25 cellular contexts compared by ENCODE assay signal in genomic region chrX:40366661-40367060, GRCh38.
DNase-seq lines count a peak whose midpoint lies in the region; TF ChIP-seq lines count a peak whose summit lies in the region.
"Had no signal": no experiment of that assay in that cellular context is flagged by ENCODE, and none has a peak within 500 bp of the region (broad histone marks: within the 10 kb centered on the region; RNA-seq: fewer than 3 reads in every experiment).

No MANE protein-coding gene starts in this region.

- H2AFZ ChIP-seq in neuronal stem cell (ENCODE audit: low read length): no peak overlapping the region

- H2AK5ac ChIP-seq in neuronal stem cell (ENCODE audit: low read depth, low read length): no peak overlapping the region

- no peaks in the 10 kb centered on the region for H3K79me1 ChIP-seq in neuronal stem cell (ENCODE audit: low read depth, low read length)

- H3K36me3 ChIP-seq in H7 (replicated peaks; ENCODE audit: control insufficient read depth, insufficient read depth, low read length): no peaks in the 10 kb centered on the region
- no peaks in the 10 kb centered on the region for H3K36me3 ChIP-seq in SJSA1
- no peaks in the 10 kb centered on the region for H3K36me3 ChIP-seq in iPS DF 6.9 (ENCODE audit: control insufficient read depth, insufficient read depth, low read length)
- no peaks in the 10 kb centered on the region for H3K36me3 ChIP-seq in neuronal stem cell (replicated peaks in 1 of 2; ENCODE audit: control insufficient read depth in 2 of 2, insufficient read depth in 2 of 2, low read length in 2 of 2)
- no peaks in the 10 kb centered on the region for H3K36me3 ChIP-seq in BE2C
- H3K36me3 ChIP-seq: HAP-1 had no signal

- H3K27ac ChIP-seq in SJSA1 (no peak overlapping the region), iPS DF 6.9 (ENCODE audit: low read length) (no peak overlapping the region), neuronal stem cell (replicated peaks; ENCODE audit: low read length) (no peak overlapping the region), coronary artery (no peak overlapping the region)
- H3K27ac ChIP-seq: KMS-11, RWPE1, SK-N-MC had no signal

- no peak overlapping the region for H3K18ac ChIP-seq in neuronal stem cell (ENCODE audit: low read length)

- H3K4me2 ChIP-seq in neuronal stem cell (ENCODE audit: insufficient read depth, low read length, poor library complexity, severe bottlenecking): no peak overlapping the region
- H3K4me2 ChIP-seq: KMS-11 had no signal

- no peaks in the 10 kb centered on the region for H3K27me3 ChIP-seq in H7 (ENCODE audit: control insufficient read depth, insufficient read depth, low read length)
- H3K27me3 ChIP-seq in SJSA1 (replicated peaks): no peaks in the 10 kb centered on the region
- no peaks in the 10 kb centered on the region for H3K27me3 ChIP-seq in iPS DF 6.9 (ENCODE audit: control insufficient read depth, insufficient read depth, low read length)
- peaks cover 0 to 10% (median 0%) of the 10 kb centered on the region in 3 experiments for H3K27me3 ChIP-seq in neuronal stem cell (ENCODE audit: control insufficient read depth in 3 of 3, insufficient read depth in 3 of 3, low read depth in 1 of 3, low read length in 3 of 3)
- no peaks in the 10 kb centered on the region for H3K27me3 ChIP-seq in BE2C

- H2BK12ac ChIP-seq in neuronal stem cell (ENCODE audit: low read length): no peak overlapping the region

- H3K9ac ChIP-seq in neuronal stem cell (ENCODE audit: low read depth, low read length, poor library complexity): no peak overlapping the region
- H3K9ac ChIP-seq: KMS-11 had no signal

- H3K4ac ChIP-seq in neuronal stem cell (ENCODE audit: low read length): no peak overlapping the region

- no peak overlapping the region for H2BK5ac ChIP-seq in neuronal stem cell (ENCODE audit: low read length)

- H4K91ac ChIP-seq in neuronal stem cell (ENCODE audit: low read depth, low read length, poor library complexity): no peak overlapping the region

- no peak overlapping the region for H3K14ac ChIP-seq in neuronal stem cell (ENCODE audit: low read length)

- peaks cover 29% of the 10 kb centered on the region for H3K4me1 ChIP-seq in SJSA1 (replicated peaks)
- H3K4me1 ChIP-seq in iPS DF 6.9 (ENCODE audit: control insufficient read depth, insufficient read depth, low read length): no peaks in the 10 kb centered on the region
- peaks cover 0 to 1% of the 10 kb centered on the region in 2 donors for H3K4me1 ChIP-seq in neuronal stem cell (ENCODE audit: control insufficient read depth in 2 of 2, insufficient read depth in 1 of 2, low read depth in 1 of 2, low read length in 2 of 2)
- H3K4me1 ChIP-seq in BE2C: no peaks in the 10 kb centered on the region
- H3K4me1 ChIP-seq: Caco-2, HAP-1 had no signal

- no peak overlapping the region for H2BK15ac ChIP-seq in neuronal stem cell (ENCODE audit: low read length)

- no peak overlapping the region for H2BK120ac ChIP-seq in neuronal stem cell (ENCODE audit: low read depth, low read length)

- H3K9me3 ChIP-seq in SJSA1 (replicated peaks) (no peaks in the 10 kb centered on the region), iPS DF 6.9 (ENCODE audit: control insufficient read depth, insufficient read depth, low read length) (no peaks in the 10 kb centered on the region), neuronal stem cell (replicated peaks in 1 of 2; ENCODE audit: control insufficient read depth in 2 of 2, insufficient read depth in 1 of 2, low read depth in 1 of 2, low read length in 2 of 2) (no peaks in the 10 kb centered on the region), BE2C (no peaks in the 10 kb centered on the region)
- H3K9me3 ChIP-seq: Caco-2, HAP-1 had no signal

- no peak overlapping the region for H4K8ac ChIP-seq in neuronal stem cell (ENCODE audit: low read depth, low read length)

- WGBS in iPS DF 6.9 (ENCODE audit: insufficient coverage, insufficient read length): no CpG with 5 or more reads among the region's 3 CpGs
- no CpG with 5 or more reads among the region's 3 CpGs for WGBS in neuronal stem cell (ENCODE audit: extremely low coverage in 2 of 2, insufficient read length in 2 of 2, insufficient replicate concordance in 1 of 2), 2 donors

- no peak overlapping the region for H3K23ac ChIP-seq in neuronal stem cell (ENCODE audit: low read depth, low read length, poor library complexity)

- no peak overlapping the region for H3K4me3 ChIP-seq in H7 (ENCODE audit: insufficient read depth, low read depth, low read length)
- no peak overlapping the region for H3K4me3 ChIP-seq in SJSA1
- H3K4me3 ChIP-seq in iPS DF 6.9 (ENCODE audit: low read length): no peak overlapping the region
- H3K4me3 ChIP-seq in neuronal stem cell (ENCODE audit: low read length in 2 of 2): no peak overlapping the region
- H3K4me3 ChIP-seq in coronary artery: no peak overlapping the region
- H3K4me3 ChIP-seq in BE2C (ENCODE audit: low read depth, low read length): no peak overlapping the region
- H3K4me3 ChIP-seq: HAP-1, SK-N-MC had no signal

- DNase-seq in H7 (peak; percentile 78), SJSA1 (ENCODE audit: low read depth in 1 of 2, low spot score in 2 of 2) (peak; percentile 34 to 45), iPS DF 6.9 (ENCODE audit: low read depth, low spot score) (peak; percentile 7), neuronal stem cell (ENCODE audit: low spot score) (peak; percentile 2), coronary artery (ENCODE audit: low spot score) (no peak), BE2C (no peak), NCI-H226 (no peak), globus pallidus (ENCODE audit: low spot score) (no peak)
- DNase-seq: AML-193; C1 segment of cervical spinal cord; Caco-2; CD4-positive, alpha-beta memory T cell; GF-D8; HFFc6; IMR-90; NCI-H1048; NCI-H1417; NCI-H1694; NCI-H2029 treated with DMSO at 0.1 percent for 48 hours; NCI-H526 treated with DMSO at 0.1 percent for 48 hours; SHP77 had no signal

- TF ChIP-seq CTCF in coronary artery (IDR thresholded peaks at IDR 0.05) (no peak), BE2C (IDR thresholded peaks at IDR 0.05; ENCODE audit: low read depth, low read length) (no peak)

Comparison
In these comparisons a context has a peak if more than half of its experiments do, and no peak if none do; other contexts are left out.
1. DNase-seq: peak in H7 (single experiment), SJSA1 (2 of 2), iPS DF 6.9 (single experiment) and neuronal stem cell (single experiment); none in coronary artery (single experiment), BE2C (single experiment), NCI-H226 (single experiment) and globus pallidus (single experiment).